In genomic region chr2:50943781-50944180, GRCh38 we compare ENCODE assay signal across 21 cellular contexts.
DNase-seq lines count a peak whose midpoint lies in the region; TF ChIP-seq lines count a peak whose summit lies in the region.
"Had no signal": no experiment of that assay in that cellular context is flagged by ENCODE, and none has a peak within 500 bp of the region (broad histone marks: within the 10 kb centered on the region; RNA-seq: fewer than 3 reads in every experiment).

No MANE protein-coding gene starts in this region.

- H3K27ac Mint-ChIP-seq in nephron (peak overlapping the region in 2 of 3 experiments; percentile 16 to 46), type B pancreatic cell (no peak overlapping the region)
- H3K27ac Mint-ChIP-seq: B cell; CD4-positive, alpha-beta T cell; CD8-positive, alpha-beta T cell had no signal

- DNase-seq in adipocyte (ENCODE audit: low read depth) (peak; percentile 81), fibroblast of gingiva (ENCODE audit: low read depth) (peak; percentile 48), COLO668 (lab: John Stamatoyannopoulos, UW; ENCODE audit: unreplicated experiment) (no peak), SK-N-DZ (ENCODE audit: low spot score) (no peak), type B pancreatic cell (ENCODE audit: extremely low spot score, unreplicated experiment) (no peak)
- DNase-seq: AML-193; CD4-positive, alpha-beta T cell; CD8-positive, alpha-beta T cell; COR-L47; DMS 273 treated with DMSO at 0.1 percent for 48 hours; DMS153; DMS53; DMS79; DND-41; EL; GDM1 had no signal

- no peaks in the 10 kb centered on the region for H3K27me3 Mint-ChIP-seq in nephron (ENCODE audit: low read depth)
- H3K27me3 Mint-ChIP-seq in type B pancreatic cell: no peaks in the 10 kb centered on the region
- H3K27me3 Mint-ChIP-seq: B cell; CD4-positive, alpha-beta T cell had no signal

- no peaks in the 10 kb centered on the region for H3K27me3 ChIP-seq in adipocyte (replicated peaks; ENCODE audit: control insufficient read depth, insufficient read depth, low read length)
- H3K27me3 ChIP-seq: BLaER1 treated with 17β-estradiol and CSF1 and Interleukin-3, amounts not matched to agents 10 nM and 100 nM had no signal

- H3K9me3 ChIP-seq in adipocyte (ENCODE audit: control insufficient read depth, low read length): peaks cover 19% of the 10 kb centered on the region

- H3K4me1 ChIP-seq in adipocyte (ENCODE audit: control insufficient read depth, insufficient read depth, low read length): no peaks in the 10 kb centered on the region
- H3K4me1 ChIP-seq: A549; BLaER1 treated with 17β-estradiol and CSF1 and Interleukin-3, amounts not matched to agents 10 nM and 100 nM had no signal

- H3K36me3 ChIP-seq in adipocyte (ENCODE audit: control insufficient read depth, insufficient read depth, low read length, severe bottlenecking): no peaks in the 10 kb centered on the region
- H3K36me3 ChIP-seq: BLaER1 treated with 17β-estradiol and CSF1 and Interleukin-3, amounts not matched to agents 10 nM and 100 nM had no signal

- TF ChIP-seq CTCF in nephron (IDR thresholded peaks at IDR 0.05; ENCODE audit: unreplicated experiment in 3 of 3) (no peak), type B pancreatic cell (conservative IDR thresholded peaks at IDR 0.05) (no peak)

- H3K36me3 Mint-ChIP-seq in nephron (ENCODE audit: low read depth) (no peaks in the 10 kb centered on the region), type B pancreatic cell (no peaks in the 10 kb centered on the region)
- H3K36me3 Mint-ChIP-seq: CD8-positive, alpha-beta T cell had no signal

- no peak overlapping the region for H3K4me3 ChIP-seq in adipocyte (ENCODE audit: low read length)
- H3K4me3 ChIP-seq: A549; BLaER1 treated with 17β-estradiol and CSF1 and Interleukin-3, amounts not matched to agents 10 nM and 100 nM; GM12878 had no signal

- H3K4me1 Mint-ChIP-seq in nephron: no peaks in the 10 kb centered on the region
- no peaks in the 10 kb centered on the region for H3K4me1 Mint-ChIP-seq in type B pancreatic cell (ENCODE audit: unreplicated experiment)
- H3K4me1 Mint-ChIP-seq: B cell had no signal

- no peak overlapping the region for H3K4me3 Mint-ChIP-seq in nephron
- H3K4me3 Mint-ChIP-seq in type B pancreatic cell: no peak overlapping the region
- H3K4me3 Mint-ChIP-seq: B cell; CD4-positive, alpha-beta T cell; CD8-positive, alpha-beta T cell had no signal

- H3K9me3 Mint-ChIP-seq in nephron: peaks cover 20% of the 10 kb centered on the region
- H3K9me3 Mint-ChIP-seq in type B pancreatic cell: no peaks in the 10 kb centered on the region

- no peak overlapping the region for H3K9ac ChIP-seq in adipocyte (ENCODE audit: low read length)
- H3K9ac ChIP-seq: BLaER1 treated with 17β-estradiol and CSF1 and Interleukin-3, amounts not matched to agents 10 nM and 100 nM had no signal

Comparison
In these comparisons a context has a peak if more than half of its experiments do, and no peak if none do; other contexts are left out.
1. DNase-seq: peak in adipocyte (single experiment) and fibroblast of gingiva (single experiment); none in COLO668 (single experiment), SK-N-DZ (single experiment) and type B pancreatic cell (single experiment).